39 cellular contexts compared by ENCODE assay signal in genomic region chr9:135683401-135684034, GRCh38. TPM values are rescaled to one million over a fixed set of nuclear protein-coding genes. Genes with fewer than 3 reads are reported as not detected.
"Had no signal": no experiment of that assay in that cellular context is flagged by ENCODE, and none has a peak within 500 bp of the region (broad histone marks: within the 10 kb centered on the region; RNA-seq: fewer than 3 reads in every experiment).

No MANE protein-coding gene starts in this region.

- H3K4me1 Mint-ChIP-seq: activated CD4-positive, alpha-beta memory T cell treated with anti-CD3 and anti-CD28 coated beads, Interleukin-2, amount 10 ng/mL, durations not matched to agents 7 days and 5 days; activated CD4-positive, alpha-beta T cell treated with anti-CD3 and anti-CD28 coated beads for 36 hours; activated CD4-positive, alpha-beta T cell treated with anti-CD3 and anti-CD28 coated beads, Interleukin-2, amount 10 ng/mL, durations not matched to agents 7 days and 5 days; activated CD8-positive, alpha-beta memory T cell treated with anti-CD3 and anti-CD28 coated beads, Interleukin-2, amount 10 ng/mL, durations not matched to agents 7 days and 5 days; activated naive CD4-positive, alpha-beta T cell treated with anti-CD3 and anti-CD28 coated beads, Interleukin-2, amount 10 ng/mL, durations not matched to agents 7 days and 5 days; activated naive CD4-positive, alpha-beta T cell treated with anti-CD3 and anti-CD28 coated beads, Interleukin-2, amount 50 U/mL, for 24 hours; activated naive CD8-positive, alpha-beta T cell treated with anti-CD3 and anti-CD28 coated beads, Interleukin-2, amount 10 ng/mL, durations not matched to agents 7 days and 5 days; activated naive CD8-positive, alpha-beta T cell treated with anti-CD3 and anti-CD28 coated beads, Interleukin-2, amount 50 U/mL, for 24 hours had no signal

- H3K9me3 Mint-ChIP-seq: activated CD4-positive, alpha-beta memory T cell treated with anti-CD3 and anti-CD28 coated beads, Interleukin-2, amount 10 ng/mL, durations not matched to agents 7 days and 5 days; activated CD4-positive, alpha-beta T cell treated with anti-CD3 and anti-CD28 coated beads, Interleukin-2, amount 10 ng/mL, durations not matched to agents 7 days and 5 days; activated naive CD4-positive, alpha-beta T cell treated with anti-CD3 and anti-CD28 coated beads, Interleukin-2, amount 10 ng/mL, durations not matched to agents 7 days and 5 days; activated naive CD4-positive, alpha-beta T cell treated with anti-CD3 and anti-CD28 coated beads, Interleukin-2, amount 50 U/mL, for 24 hours; activated naive CD8-positive, alpha-beta T cell treated with anti-CD3 and anti-CD28 coated beads, Interleukin-2, amount 10 ng/mL, durations not matched to agents 7 days and 5 days; activated naive CD8-positive, alpha-beta T cell treated with anti-CD3 and anti-CD28 coated beads, Interleukin-2, amount 50 U/mL, for 24 hours; activated T-cell treated with anti-CD3 and anti-CD28 coated beads, Interleukin-2, amount 50 U/mL, for 24 hours; activated T-helper 2 cell treated with anti-CD3 and anti-CD28 coated beads, Interferon-gamma antibody, Interleukin-2, Interleukin-4, amounts not matched to agents 10 μg/mL and 5 μg/mL and 100 μg/mL, durations not matched to agents 14 hours and 24 hours and 36 hours; T-helper 1 cell treated with Interleukin-12 subunit alpha and Interleukin-12 subunit beta and Interleukin-4 antibody, amounts not matched to agents 30 μg/mL and 1 μg/mL, for 36 hours; T-helper 2 cell treated with Interferon-gamma antibody and Interleukin-4, amounts not matched to agents 5 μg/mL and 100 μg/mL, for 36 hours had no signal

- H3K27ac Mint-ChIP-seq: activated CD4-positive, alpha-beta memory T cell treated with anti-CD3 and anti-CD28 coated beads, Interleukin-2, amount 10 ng/mL, durations not matched to agents 7 days and 5 days; activated CD4-positive, alpha-beta T cell treated with anti-CD3 and anti-CD28 coated beads for 36 hours; activated CD4-positive, alpha-beta T cell treated with anti-CD3 and anti-CD28 coated beads, Interleukin-2, amount 10 ng/mL, durations not matched to agents 7 days and 5 days; activated CD8-positive, alpha-beta memory T cell treated with anti-CD3 and anti-CD28 coated beads, Interleukin-2, amount 10 ng/mL, durations not matched to agents 7 days and 5 days; activated CD8-positive, alpha-beta T cell treated with anti-CD3 and anti-CD28 coated beads, Interleukin-2, amount 10 ng/mL, durations not matched to agents 7 days and 5 days; activated naive CD4-positive, alpha-beta T cell treated with anti-CD3 and anti-CD28 coated beads, Interleukin-2, amount 10 ng/mL, durations not matched to agents 7 days and 5 days; activated naive CD4-positive, alpha-beta T cell treated with anti-CD3 and anti-CD28 coated beads, Interleukin-2, amount 50 U/mL, for 24 hours; activated naive CD8-positive, alpha-beta T cell; activated naive CD8-positive, alpha-beta T cell treated with anti-CD3 and anti-CD28 coated beads, Interleukin-2, amount 10 ng/mL, durations not matched to agents 7 days and 5 days; activated naive CD8-positive, alpha-beta T cell treated with anti-CD3 and anti-CD28 coated beads, Interleukin-2, amount 50 U/mL, for 24 hours; activated T-cell treated with anti-CD3 and anti-CD28 coated beads, Interleukin-2, amount 50 U/mL, for 24 hours; activated T-helper 2 cell treated with anti-CD3 and anti-CD28 coated beads, Interferon-gamma antibody, Interleukin-2, Interleukin-4, amounts not matched to agents 10 μg/mL and 5 μg/mL and 100 μg/mL, durations not matched to agents 14 hours and 24 hours and 36 hours; T-helper 1 cell treated with Interleukin-12 subunit alpha and Interleukin-12 subunit beta and Interleukin-4 antibody, amounts not matched to agents 30 μg/mL and 1 μg/mL, for 36 hours; T-helper 2 cell treated with Interferon-gamma antibody and Interleukin-4, amounts not matched to agents 5 μg/mL and 100 μg/mL, for 36 hours had no signal

- H3K4me3 ChIP-seq: body of pancreas, breast epithelium had no signal

- H3K9me3 ChIP-seq: body of pancreas, breast epithelium had no signal

- H3K4me3 Mint-ChIP-seq: activated CD4-positive, alpha-beta memory T cell treated with anti-CD3 and anti-CD28 coated beads, Interleukin-2, amount 10 ng/mL, durations not matched to agents 7 days and 5 days; activated CD4-positive, alpha-beta T cell treated with anti-CD3 and anti-CD28 coated beads for 36 hours; activated CD4-positive, alpha-beta T cell treated with anti-CD3 and anti-CD28 coated beads, Interleukin-2, amount 10 ng/mL, durations not matched to agents 7 days and 5 days; activated CD8-positive, alpha-beta memory T cell treated with anti-CD3 and anti-CD28 coated beads, Interleukin-2, amount 10 ng/mL, durations not matched to agents 7 days and 5 days; activated CD8-positive, alpha-beta T cell treated with anti-CD3 and anti-CD28 coated beads, Interleukin-2, amount 10 ng/mL, durations not matched to agents 7 days and 5 days; activated naive CD4-positive, alpha-beta T cell treated with anti-CD3 and anti-CD28 coated beads, Interleukin-2, amount 10 ng/mL, durations not matched to agents 7 days and 5 days; activated naive CD4-positive, alpha-beta T cell treated with anti-CD3 and anti-CD28 coated beads, Interleukin-2, amount 50 U/mL, for 24 hours; activated naive CD8-positive, alpha-beta T cell; activated naive CD8-positive, alpha-beta T cell treated with anti-CD3 and anti-CD28 coated beads, Interleukin-2, amount 10 ng/mL, durations not matched to agents 7 days and 5 days; activated naive CD8-positive, alpha-beta T cell treated with anti-CD3 and anti-CD28 coated beads, Interleukin-2, amount 50 U/mL, for 24 hours; activated T-cell treated with anti-CD3 and anti-CD28 coated beads, Interleukin-2, amount 50 U/mL, for 24 hours; T-helper 1 cell treated with Interleukin-12 subunit alpha and Interleukin-12 subunit beta and Interleukin-4 antibody, amounts not matched to agents 30 μg/mL and 1 μg/mL, for 36 hours; T-helper 2 cell treated with Interferon-gamma antibody and Interleukin-4, amounts not matched to agents 5 μg/mL and 100 μg/mL, for 36 hours had no signal

- H3K27me3 Mint-ChIP-seq: activated CD4-positive, alpha-beta memory T cell treated with anti-CD3 and anti-CD28 coated beads, Interleukin-2, amount 10 ng/mL, durations not matched to agents 7 days and 5 days; activated CD4-positive, alpha-beta T cell treated with anti-CD3 and anti-CD28 coated beads, Interleukin-2, amount 10 ng/mL, durations not matched to agents 7 days and 5 days; activated CD8-positive, alpha-beta memory T cell treated with anti-CD3 and anti-CD28 coated beads, Interleukin-2, amount 10 ng/mL, durations not matched to agents 7 days and 5 days; activated naive CD4-positive, alpha-beta T cell treated with anti-CD3 and anti-CD28 coated beads, Interleukin-2, amount 10 ng/mL, durations not matched to agents 7 days and 5 days; activated naive CD4-positive, alpha-beta T cell treated with anti-CD3 and anti-CD28 coated beads, Interleukin-2, amount 50 U/mL, for 24 hours; activated naive CD8-positive, alpha-beta T cell treated with anti-CD3 and anti-CD28 coated beads, Interleukin-2, amount 10 ng/mL, durations not matched to agents 7 days and 5 days; activated naive CD8-positive, alpha-beta T cell treated with anti-CD3 and anti-CD28 coated beads, Interleukin-2, amount 50 U/mL, for 24 hours had no signal

- DNase-seq: activated CD4-positive, alpha-beta memory T cell treated with anti-CD3 and anti-CD28 coated beads, Interleukin-2, amount 10 ng/mL, durations not matched to agents 7 days and 5 days; activated CD4-positive, alpha-beta T cell treated with anti-CD3 and anti-CD28 coated beads for 1 hour; activated CD4-positive, alpha-beta T cell treated with anti-CD3 and anti-CD28 coated beads for 36 hours; activated CD4-positive, alpha-beta T cell treated with anti-CD3 and anti-CD28 coated beads for 48 hours; activated CD4-positive, alpha-beta T cell treated with anti-CD3 and anti-CD28 coated beads, Interleukin-2, amount 10 ng/mL, durations not matched to agents 7 days and 5 days; activated CD4-positive, alpha-beta T cell treated with anti-CD3 and anti-CD28 coated beads, Interleukin-2, amount 50 U/mL, for 48 hours; activated CD4-positive, CD25-positive, alpha-beta regulatory T cell; activated CD8-positive, alpha-beta memory T cell treated with anti-CD3 and anti-CD28 coated beads for 24 hours; activated CD8-positive, alpha-beta memory T cell treated with anti-CD3 and anti-CD28 coated beads, Interleukin-2, amount 10 ng/mL, durations not matched to agents 7 days and 5 days; activated CD8-positive, alpha-beta memory T cell treated with anti-CD3 and anti-CD28 coated beads, Interleukin-2, amount 50 U/mL, for 48 hours; activated CD8-positive, alpha-beta T cell treated with anti-CD3 and anti-CD28 coated beads, Interleukin-2, amount 10 ng/mL, durations not matched to agents 7 days and 5 days; activated effector memory CD4-positive, alpha-beta T cell treated with Interleukin-2 at 50 U/mL for 16 hours; activated gamma-delta T cell; activated naive CD4-positive, alpha-beta T cell treated with anti-CD3 and anti-CD28 coated beads, Interleukin-2, amount 10 ng/mL, durations not matched to agents 7 days and 5 days; activated naive CD4-positive, alpha-beta T cell treated with Interleukin-2 at 50 U/mL for 16 hours; activated naive CD8-positive, alpha-beta T cell treated with anti-CD3 and anti-CD28 coated beads, Interleukin-2, amount 10 ng/mL, durations not matched to agents 7 days and 5 days; activated naive CD8-positive, alpha-beta T cell treated with anti-CD3 and anti-CD28 coated beads, Interleukin-2, amount 50 U/mL, for 24 hours; activated T-cell treated with anti-CD3 and anti-CD28 coated beads, Interleukin-2, amount 50 U/mL, for 24 hours; activated T-cell treated with anti-CD3 and anti-CD28 coated beads, Interleukin-2, amount 50 U/mL, for 48 hours; amniotic stem cell; aorta; body of pancreas; brain microvascular endothelial cell; central memory CD4-positive, alpha-beta T cell; T-helper 1 cell; T-helper 2 cell; T-helper 9 cell had no signal

- ATAC-seq: activated CD4-positive, alpha-beta T cell treated with anti-CD3 and anti-CD28 coated beads for 36 hours; activated CD4-positive, CD25-positive, alpha-beta regulatory T cell treated with anti-CD3 and anti-CD28 coated beads, Interleukin-2, amount 50 U/mL, for 24 hours; activated CD8-positive, alpha-beta memory T cell treated with anti-CD3 and anti-CD28 coated beads, Interleukin-2, amount 10 ng/mL, durations not matched to agents 7 days and 5 days; activated CD8-positive, alpha-beta T cell treated with anti-CD3 and anti-CD28 coated beads, Interleukin-2, amount 10 ng/mL, durations not matched to agents 7 days and 5 days; activated naive CD8-positive, alpha-beta T cell treated with anti-CD3 and anti-CD28 coated beads, Interleukin-2, amount 50 U/mL, for 24 hours; body of pancreas had no signal

- H3K36me3 ChIP-seq: brain microvascular endothelial cell, breast epithelium had no signal

- H3K27ac ChIP-seq: body of pancreas, brain microvascular endothelial cell, breast epithelium, VCaP had no signal

- H3K36me3 Mint-ChIP-seq: activated CD8-positive, alpha-beta memory T cell treated with anti-CD3 and anti-CD28 coated beads, Interleukin-2, amount 10 ng/mL, durations not matched to agents 7 days and 5 days; activated naive CD4-positive, alpha-beta T cell treated with anti-CD3 and anti-CD28 coated beads, Interleukin-2, amount 10 ng/mL, durations not matched to agents 7 days and 5 days; activated naive CD4-positive, alpha-beta T cell treated with anti-CD3 and anti-CD28 coated beads, Interleukin-2, amount 50 U/mL, for 24 hours; activated naive CD8-positive, alpha-beta T cell; activated naive CD8-positive, alpha-beta T cell treated with anti-CD3 and anti-CD28 coated beads, Interleukin-2, amount 10 ng/mL, durations not matched to agents 7 days and 5 days had no signal

- H3K4me1 ChIP-seq: body of pancreas, breast epithelium had no signal

- H3K27me3 ChIP-seq: brain microvascular endothelial cell had no signal

RNA-seq across cellular contexts. Expression of gene SOHLH1, which starts 15.8 kb away (rescaled TPM):
- total RNA-seq: activated CD4-positive, alpha-beta memory T cell treated with anti-CD3 and anti-CD28 coated beads, Interleukin-2, amount 10 ng/mL, durations not matched to agents 7 days and 5 days; activated CD4-positive, alpha-beta T cell treated with anti-CD3 and anti-CD28 coated beads for 36 hours; activated CD4-positive, alpha-beta T cell treated with anti-CD3 and anti-CD28 coated beads, Interleukin-2, amount 10 ng/mL, durations not matched to agents 7 days and 5 days; activated CD8-positive, alpha-beta memory T cell treated with anti-CD3 and anti-CD28 coated beads, Interleukin-2, amount 10 ng/mL, durations not matched to agents 7 days and 5 days; activated CD8-positive, alpha-beta T cell treated with anti-CD3 and anti-CD28 coated beads, Interleukin-2, amount 10 ng/mL, durations not matched to agents 7 days and 5 days; activated naive CD8-positive, alpha-beta T cell treated with anti-CD3 and anti-CD28 coated beads, Interleukin-2, amount 10 ng/mL, durations not matched to agents 7 days and 5 days; activated T-helper 2 cell treated with anti-CD3 and anti-CD28 coated beads, Interferon-gamma antibody, Interleukin-2, Interleukin-4, amounts not matched to agents 10 μg/mL and 5 μg/mL and 100 μg/mL, durations not matched to agents 14 hours and 24 hours and 36 hours; aorta; astrocyte; body of pancreas; breast epithelium; cardiac septum; cerebellum had no signal
- polyA plus RNA-seq: adipose tissue, aorta had no signal

RNA-seq across cellular contexts. Expression of gene KCNT1, which starts 18.5 kb away (rescaled TPM):
- total RNA-seq: activated CD4-positive, alpha-beta T cell treated with anti-CD3 and anti-CD28 coated beads for 36 hours; activated CD8-positive, alpha-beta memory T cell treated with anti-CD3 and anti-CD28 coated beads, Interleukin-2, amount 10 ng/mL, durations not matched to agents 7 days and 5 days; activated CD8-positive, alpha-beta T cell treated with anti-CD3 and anti-CD28 coated beads, Interleukin-2, amount 10 ng/mL, durations not matched to agents 7 days and 5 days; activated naive CD8-positive, alpha-beta T cell treated with anti-CD3 and anti-CD28 coated beads, Interleukin-2, amount 10 ng/mL, durations not matched to agents 7 days and 5 days; activated T-helper 2 cell treated with anti-CD3 and anti-CD28 coated beads, Interferon-gamma antibody, Interleukin-2, Interleukin-4, amounts not matched to agents 10 μg/mL and 5 μg/mL and 100 μg/mL, durations not matched to agents 14 hours and 24 hours and 36 hours; astrocyte; breast epithelium had no signal
- polyA plus RNA-seq: aorta had no signal

RNA-seq across cellular contexts. Expression of gene LCN9, which starts 20.4 kb away (rescaled TPM):
- total RNA-seq: activated CD4-positive, alpha-beta memory T cell treated with anti-CD3 and anti-CD28 coated beads, Interleukin-2, amount 10 ng/mL, durations not matched to agents 7 days and 5 days; activated CD4-positive, alpha-beta T cell treated with anti-CD3 and anti-CD28 coated beads for 36 hours; activated CD4-positive, alpha-beta T cell treated with anti-CD3 and anti-CD28 coated beads, Interleukin-2, amount 10 ng/mL, durations not matched to agents 7 days and 5 days; activated CD8-positive, alpha-beta memory T cell treated with anti-CD3 and anti-CD28 coated beads, Interleukin-2, amount 10 ng/mL, durations not matched to agents 7 days and 5 days; activated CD8-positive, alpha-beta T cell treated with anti-CD3 and anti-CD28 coated beads, Interleukin-2, amount 10 ng/mL, durations not matched to agents 7 days and 5 days; activated naive CD8-positive, alpha-beta T cell treated with anti-CD3 and anti-CD28 coated beads, Interleukin-2, amount 10 ng/mL, durations not matched to agents 7 days and 5 days; activated T-helper 2 cell treated with anti-CD3 and anti-CD28 coated beads, Interferon-gamma antibody, Interleukin-2, Interleukin-4, amounts not matched to agents 10 μg/mL and 5 μg/mL and 100 μg/mL, durations not matched to agents 14 hours and 24 hours and 36 hours; aorta; body of pancreas; cardiac septum; cerebellum had no signal
- polyA plus RNA-seq: aorta had no signal

RNA-seq across cellular contexts. Expression of gene GLT6D1, which starts 44.2 kb away (rescaled TPM):
- total RNA-seq: activated CD4-positive, alpha-beta memory T cell treated with anti-CD3 and anti-CD28 coated beads, Interleukin-2, amount 10 ng/mL, durations not matched to agents 7 days and 5 days; activated CD4-positive, alpha-beta T cell treated with anti-CD3 and anti-CD28 coated beads for 36 hours; activated CD4-positive, alpha-beta T cell treated with anti-CD3 and anti-CD28 coated beads, Interleukin-2, amount 10 ng/mL, durations not matched to agents 7 days and 5 days; activated CD8-positive, alpha-beta memory T cell treated with anti-CD3 and anti-CD28 coated beads, Interleukin-2, amount 10 ng/mL, durations not matched to agents 7 days and 5 days; activated CD8-positive, alpha-beta T cell treated with anti-CD3 and anti-CD28 coated beads, Interleukin-2, amount 10 ng/mL, durations not matched to agents 7 days and 5 days; activated naive CD8-positive, alpha-beta T cell treated with anti-CD3 and anti-CD28 coated beads, Interleukin-2, amount 10 ng/mL, durations not matched to agents 7 days and 5 days; activated T-helper 2 cell treated with anti-CD3 and anti-CD28 coated beads, Interferon-gamma antibody, Interleukin-2, Interleukin-4, amounts not matched to agents 10 μg/mL and 5 μg/mL and 100 μg/mL, durations not matched to agents 14 hours and 24 hours and 36 hours; aorta; astrocyte; body of pancreas; breast epithelium; cardiac septum; cerebellum had no signal
- polyA plus RNA-seq: adipose tissue, aorta had no signal
